15 cellular contexts compared by ENCODE assay signal in the genomic region with DNA sequence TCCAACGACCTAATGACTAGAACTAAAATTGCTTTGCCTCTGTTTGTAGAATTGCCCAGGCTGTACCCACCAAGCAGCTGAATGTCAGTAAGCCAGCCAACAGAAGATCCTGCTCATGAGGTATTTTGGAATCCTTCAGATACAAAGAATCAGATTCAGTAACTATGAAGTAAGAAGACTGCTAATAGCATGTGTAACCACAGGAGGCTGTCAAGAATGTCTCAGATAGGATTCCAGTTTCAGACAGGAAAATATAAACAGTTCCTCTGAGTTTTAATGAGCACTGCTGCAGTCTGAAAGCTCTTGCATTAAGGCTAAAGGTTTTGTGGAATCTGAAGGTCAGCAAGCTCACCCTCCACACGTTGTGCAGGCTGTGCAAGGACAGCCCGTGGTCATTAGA.
DNase-seq lines count a peak whose midpoint lies in the region; ATAC-seq and TF ChIP-seq lines count a peak whose summit lies in the region.
"Had no signal": no experiment of that assay in that cellular context is flagged by ENCODE, and none has a peak within 500 bp of the region (broad histone marks: within the 10 kb centered on the region; RNA-seq: fewer than 3 reads in every experiment).

No MANE protein-coding gene starts in this region.

- ATAC-seq in HG03045 (IDR thresholded peaks at IDR 0.05; ENCODE audit: unreplicated experiment), result no peak
- ATAC-seq: stimulated activated memory B cell treated with anti-CD40 and anti-IgM and Interleukin-4, amounts not matched to agents 10 μg/mL and 1 μg/mL and 100 μg/mL, for 72 hours had no signal

- intact Hi-C loops in cardiac septum (cut with DNase I), result loop anchor here (5.0 kb wide), 3 partner anchors 114 to 569 kb away; a partner anchor contains a TSS

- POLR2A ChIA-PET in GM10248 (lab: Yijun Ruan, JAX), result no interaction called here

- DNase-seq in AG08396 (ENCODE audit: low spot score) (peak; percentile 37), LHCN-M2 (ENCODE audit: low read depth) (peak; percentile 54), choroid plexus epithelial cell (ENCODE audit: low read depth) (peak; percentile 94), kidney tubule cell (ENCODE audit: low spot score) (peak; percentile 59), GM10248 (ENCODE audit: extremely low spot score) (no peak), NCI-H128 (lab: John Stamatoyannopoulos, UW; ENCODE audit: unreplicated experiment) (no peak), cardiac septum (ENCODE audit: low spot score) (no peak)
- DNase-seq: activated T-cell treated with anti-CD3 and anti-CD28 coated beads, Interleukin-2, amount 50 U/mL, for 1 hour; COR-L47; hippocampal formation; NCI-H1436 treated with DMSO at 0.1 percent for 48 hours; NCI-H446; SJCRH30 had no signal

- CTCF ChIA-PET in GM10248 (lab: Yijun Ruan, JAX), result no interaction called here

- H3K4me3 ChIP-seq in choroid plexus epithelial cell (ENCODE audit: low read depth, low read length), result no peak overlapping the region
- H3K4me3 ChIP-seq: SJCRH30 had no signal

- TF ChIP-seq CTCF in choroid plexus epithelial cell (conservative IDR thresholded peaks at IDR 0.05; ENCODE audit: low read depth, low read length), result peak; percentile 34
- TF ChIP-seq CTCF in GM10248 (IDR thresholded peaks at IDR 0.05; ENCODE audit: control extremely low read depth, extremely low read depth, low read depth, missing control alignments), result no peak

Comparison
In these comparisons a context has a peak if more than half of its experiments do, and no peak if none do; other contexts are left out.
1. DNase-seq: peak in AG08396 (single experiment), LHCN-M2 (single experiment), choroid plexus epithelial cell (single experiment) and kidney tubule cell (single experiment); none in GM10248 (single experiment), NCI-H128 (single experiment) and cardiac septum (single experiment).